26 cellular contexts compared by ENCODE assay signal in genomic region chr9:82805027-82805426, GRCh38.
A peak's percentile ranks its signal among the peaks of the same experiment; 100 is the strongest.
DNase-seq lines count a peak whose midpoint lies in the region; ATAC-seq and TF ChIP-seq lines count a peak whose summit lies in the region.
"Had no signal": no experiment of that assay in that cellular context is flagged by ENCODE, and none has a peak within 500 bp of the region (broad histone marks: within the 10 kb centered on the region; RNA-seq: fewer than 3 reads in every experiment).

No MANE protein-coding gene starts in this region.

- no peak overlapping the region for H2BK5ac ChIP-seq in H9 (ENCODE audit: insufficient read length, low read length)

- no peak overlapping the region for H3K56ac ChIP-seq in H9 (ENCODE audit: insufficient read length, low read depth, low read length)

- no peak for ATAC-seq in GM21825 (IDR thresholded peaks at IDR 0.05; ENCODE audit: unreplicated experiment)
- ATAC-seq: activated CD4-positive, alpha-beta T cell treated with anti-CD3 and anti-CD28 coated beads for 36 hours; left cardiac atrium; naive thymus-derived CD4-positive, alpha-beta T cell; right lobe of liver had no signal

- no peaks in the 10 kb centered on the region; the same call in 1 of the 2 replicates for H3K27me3 Mint-ChIP-seq in H9 (ENCODE audit: low read depth)
- H3K27me3 Mint-ChIP-seq in chondrocyte (ENCODE audit: low read depth), result no peaks in the 10 kb centered on the region
- H3K27me3 Mint-ChIP-seq: activated CD4-positive, alpha-beta T cell treated with anti-CD3 and anti-CD28 coated beads for 36 hours; CD4-positive, CD25-positive, alpha-beta regulatory T cell; dendritic cell treated with granulocyte-macrophage colony-stimulating factor and Interleukin-4, amounts not matched to agents 40 ng/mL and 50 ng/mL, for 4 days; naive thymus-derived CD4-positive, alpha-beta T cell had no signal

- no peak overlapping the region for H2BK120ac ChIP-seq in H9 (ENCODE audit: low read depth, low read length, poor library complexity, severe bottlenecking)

- H2AK5ac ChIP-seq in H9 (ENCODE audit: insufficient read length, low read length), result no peak overlapping the region

- H2AFZ ChIP-seq in H9 (ENCODE audit: low read length) (no peak overlapping the region), smooth muscle cell (ENCODE audit: low read depth) (no peak overlapping the region)
- H2AFZ ChIP-seq: parathyroid adenoma had no signal

- TF ChIP-seq CTCF in 22Rv1 (IDR thresholded peaks at IDR 0.05), result peak; percentile 52
- peak; percentile 55 for TF ChIP-seq CTCF in H9 (conservative IDR thresholded peaks at IDR 0.05)
- TF ChIP-seq CTCF in chondrocyte (IDR thresholded peaks at IDR 0.05), result peak; percentile 19
- TF ChIP-seq CTCF in smooth muscle cell (IDR thresholded peaks at IDR 0.05; ENCODE audit: borderline replicate concordance, insufficient read depth, poor library complexity, severe bottlenecking), result no peak

- H4K8ac ChIP-seq in H9 (replicated peaks; ENCODE audit: insufficient read length, low read depth, low read length), result no peak overlapping the region

- WGBS in H9 (ENCODE audit: extremely low coverage, insufficient read length, low lambda C conversion rate), result no CpG with 5 or more reads among the region's 5 CpGs
- 68% methylated on average over 5 of the region's 5 CpGs for WGBS in smooth muscle cell (ENCODE audit: low lambda C conversion rate)

- H3K36me3 ChIP-seq in smooth muscle cell (ENCODE audit: low read depth), result no peaks in the 10 kb centered on the region
- H3K36me3 ChIP-seq: right lobe of liver had no signal

- no peak overlapping the region for H4K5ac ChIP-seq in H9 (ENCODE audit: insufficient read length, low read depth, low read length)

- no peak overlapping the region for H3K4me3 Mint-ChIP-seq in H9
- no peak overlapping the region for H3K4me3 Mint-ChIP-seq in chondrocyte (ENCODE audit: unreplicated experiment)
- H3K4me3 Mint-ChIP-seq: activated CD4-positive, alpha-beta T cell treated with anti-CD3 and anti-CD28 coated beads for 36 hours; activated naive CD4-positive, alpha-beta T cell treated with anti-CD3 and anti-CD28 coated beads for 36 hours; CD4-positive, CD25-positive, alpha-beta regulatory T cell; dendritic cell treated with granulocyte-macrophage colony-stimulating factor and Interleukin-4, amounts not matched to agents 40 ng/mL and 50 ng/mL, for 4 days; naive thymus-derived CD4-positive, alpha-beta T cell had no signal

- H3K9ac ChIP-seq in H9 (ENCODE audit: extremely low read depth, insufficient read length, low read length) (no peak overlapping the region), smooth muscle cell (ENCODE audit: low read depth) (no peak overlapping the region)
- H3K9ac ChIP-seq: parathyroid adenoma had no signal

- H3F3A ChIP-seq in smooth muscle cell (ENCODE audit: low read depth), result no peaks in the 10 kb centered on the region

- H2BK12ac ChIP-seq in H9 (ENCODE audit: insufficient read length, low read depth, low read length), result no peak overlapping the region

- H3K27me3 ChIP-seq in H9 (ENCODE audit: insufficient read depth, low read length) (no peaks in the 10 kb centered on the region), smooth muscle cell (ENCODE audit: low read depth) (no peaks in the 10 kb centered on the region)
- H3K27me3 ChIP-seq: right lobe of liver had no signal

- H2BK15ac ChIP-seq in H9 (ENCODE audit: low read depth, low read length), result no peak overlapping the region

- H2BK20ac ChIP-seq in H9 (ENCODE audit: low read depth, low read length, poor library complexity, severe bottlenecking), result no peak overlapping the region

- no peak for DNase-seq in H9
- peak; percentile 39 for DNase-seq in NCI-H748 (lab: John Stamatoyannopoulos, UW; ENCODE audit: unreplicated experiment)
- DNase-seq in chondrocyte (ENCODE audit: low spot score), result no peak
- no peak for DNase-seq in smooth muscle cell (lab: John Stamatoyannopoulos, UW; ENCODE audit: unreplicated experiment)
- DNase-seq in effector CD4-positive, alpha-beta T cell, result no peak
- DNase-seq in posterior vena cava (ENCODE audit: low spot score), result no peak
- DNase-seq: activated CD4-positive, alpha-beta T cell treated with anti-CD3 and anti-CD28 coated beads for 36 hours; activated naive CD4-positive, alpha-beta T cell treated with anti-CD3 and anti-CD28 coated beads for 36 hours; activated T-cell treated with anti-CD3 and anti-CD28 coated beads, Interleukin-2, amount 50 U/mL, for 48 hours; amniotic stem cell; CD4-positive, CD25-positive, alpha-beta regulatory T cell; DMS153; HCEC 1CT; head of caudate nucleus; KG1; left cardiac atrium; naive thymus-derived CD4-positive, alpha-beta T cell; NCI-H510A; right lobe of liver; SHP77 treated with DMSO at 0.1 percent for 48 hours; stimulated activated CD4-positive, alpha-beta T cell treated with anti-CD3 and anti-CD28 coated beads, Interleukin-15, amount 100 ng/mL, for 24 hours; T-helper 1 cell had no signal

- H3K9me3 Mint-ChIP-seq in H9 (peaks cover 3 to 4% of the 10 kb centered on the region in 2 experiments; a peak in 2 of 5 replicates), chondrocyte (ENCODE audit: low read depth) (peaks cover 3% of the 10 kb centered on the region)

- intact Hi-C loops in posterior vena cava (cut with DNase I), result no loop called here

- H3K4me3 ChIP-seq in smooth muscle cell, result no peak overlapping the region
- H3K4me3 ChIP-seq: right lobe of liver had no signal

- H3K14ac ChIP-seq in H9 (ENCODE audit: insufficient read depth, low read length), result no peak overlapping the region

- H3K23ac ChIP-seq in H9 (ENCODE audit: insufficient read length, low read depth, low read length), result no peak overlapping the region

- no peak overlapping the region for H3K18ac ChIP-seq in H9 (ENCODE audit: insufficient read length, low read depth, low read length)

- H3K79me2 ChIP-seq in H9 (ENCODE audit: insufficient read depth, low read length) (no peaks in the 10 kb centered on the region), smooth muscle cell (ENCODE audit: low read depth) (no peaks in the 10 kb centered on the region)
- H3K79me2 ChIP-seq: parathyroid adenoma had no signal

- no peak overlapping the region for H3K4ac ChIP-seq in H9 (ENCODE audit: low read depth, low read length)

- H3K9me3 ChIP-seq in H9 (ENCODE audit: control insufficient read depth, low read depth, low read length) (no peaks in the 10 kb centered on the region), smooth muscle cell (replicated peaks; ENCODE audit: low read depth) (no peaks in the 10 kb centered on the region)
- H3K9me3 ChIP-seq: right lobe of liver had no signal

- no peaks in the 10 kb centered on the region for H4K20me1 ChIP-seq in H9 (ENCODE audit: control insufficient read depth, insufficient read depth, insufficient read length)
- no peaks in the 10 kb centered on the region for H4K20me1 ChIP-seq in smooth muscle cell (ENCODE audit: low read depth)

- no peaks in the 10 kb centered on the region for H3K23me2 ChIP-seq in H9 (ENCODE audit: insufficient read length, low read depth, low read length, poor library complexity, severe bottlenecking)

- H3K4me1 ChIP-seq in H9 (ENCODE audit: insufficient read depth, low read length) (peaks cover 5% of the 10 kb centered on the region), smooth muscle cell (ENCODE audit: low read depth) (no peaks in the 10 kb centered on the region)
- H3K4me1 ChIP-seq: parathyroid adenoma, right lobe of liver had no signal

- H3K36me3 Mint-ChIP-seq in H9 (ENCODE audit: insufficient read depth in 1 of 3, low read depth in 3 of 3) (peaks cover 0 to 6% (median 2%) of the 10 kb centered on the region in 3 experiments; a peak in 3 of 7 replicates), chondrocyte (ENCODE audit: low read depth) (no peaks in the 10 kb centered on the region)
- H3K36me3 Mint-ChIP-seq: CD4-positive, CD25-positive, alpha-beta regulatory T cell; naive thymus-derived CD4-positive, alpha-beta T cell had no signal

- H3T11ph ChIP-seq in H9 (ENCODE audit: low read length), result no peak overlapping the region

- no peak overlapping the region for H3K27ac ChIP-seq in 22Rv1
- no peak overlapping the region for H3K27ac ChIP-seq in H9 (ENCODE audit: insufficient read length, low read depth, low read length)
- H3K27ac ChIP-seq in smooth muscle cell (ENCODE audit: low read depth), result no peak overlapping the region
- H3K27ac ChIP-seq: parathyroid adenoma, right lobe of liver had no signal

- H3K27ac Mint-ChIP-seq in H9 (no peak overlapping the region), chondrocyte (ENCODE audit: unreplicated experiment) (no peak overlapping the region)
- H3K27ac Mint-ChIP-seq: activated CD4-positive, alpha-beta T cell treated with anti-CD3 and anti-CD28 coated beads for 36 hours; activated naive CD4-positive, alpha-beta T cell treated with anti-CD3 and anti-CD28 coated beads for 36 hours; CD4-positive, CD25-positive, alpha-beta regulatory T cell; dendritic cell treated with granulocyte-macrophage colony-stimulating factor and Interleukin-4, amounts not matched to agents 40 ng/mL and 50 ng/mL, for 4 days; naive thymus-derived CD4-positive, alpha-beta T cell had no signal

- H3K4me1 Mint-ChIP-seq in H9 (peaks cover 14 to 18% of the 10 kb centered on the region in 2 experiments), chondrocyte (ENCODE audit: low read depth) (no peaks in the 10 kb centered on the region)
- H3K4me1 Mint-ChIP-seq: activated CD4-positive, alpha-beta T cell treated with anti-CD3 and anti-CD28 coated beads for 36 hours; CD4-positive, CD25-positive, alpha-beta regulatory T cell; naive thymus-derived CD4-positive, alpha-beta T cell had no signal

- H3K4me2 ChIP-seq in H9 (ENCODE audit: insufficient read depth, insufficient read length, low read length) (no peak overlapping the region), smooth muscle cell (no peak overlapping the region)

- no peaks in the 10 kb centered on the region for H3K79me1 ChIP-seq in H9 (ENCODE audit: insufficient read depth, low read depth, low read length, poor library complexity, severe bottlenecking)

- no peak overlapping the region for H4K91ac ChIP-seq in H9 (ENCODE audit: insufficient read length, low read depth, low read length)
